Comparison of ENCODE assay signal across 12 cellular contexts in the genomic region with DNA sequence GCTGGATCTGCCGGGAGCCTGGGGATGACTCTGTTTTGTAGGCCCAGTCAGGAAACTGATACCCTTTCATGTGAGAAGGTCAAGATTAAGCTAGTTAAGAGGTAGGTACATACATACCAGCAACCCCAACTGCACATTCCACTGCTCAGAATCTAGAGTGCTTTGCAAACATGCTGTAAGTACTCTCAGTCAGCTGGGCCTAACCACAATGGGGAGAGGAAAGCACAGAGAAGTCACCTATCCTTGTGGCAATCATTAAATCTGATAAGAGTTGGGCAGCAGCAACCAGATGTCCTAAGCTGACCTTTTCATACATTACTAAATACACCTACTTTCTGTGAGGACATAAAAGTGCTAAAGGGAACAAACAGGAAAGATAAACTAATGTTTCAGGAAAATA. TPM values are rescaled to one million over a fixed set of nuclear protein-coding genes. Genes with fewer than 3 reads are reported as not detected.
DNase-seq lines count a peak whose midpoint lies in the region; ATAC-seq and TF ChIP-seq lines count a peak whose summit lies in the region.
"Had no signal": no experiment of that assay in that cellular context is flagged by ENCODE, and none has a peak within 500 bp of the region (broad histone marks: within the 10 kb centered on the region; RNA-seq: fewer than 3 reads in every experiment).

No MANE protein-coding gene starts in this region.

- DNase-seq in activated T-cell treated with anti-CD3 and anti-CD28 coated beads, Interleukin-2, amount 50 U/mL, for 72 hours: no peak
- DNase-seq in activated T-cell treated with anti-CD3 and anti-CD28 coated beads for 4 hours (no peak), left lobe of liver (ENCODE audit: low spot score) (no peak), suprapubic skin (ENCODE audit: low spot score in 2 of 2) (no peak), HEK293T (ENCODE audit: extremely low spot score) (no peak), hypothalamus (lab: John Stamatoyannopoulos, UW) (no peak)
- DNase-seq in activated T-helper 2 cell treated with anti-CD3 and anti-CD28 coated beads, Interferon-gamma antibody, Interleukin-2, Interleukin-4, amounts not matched to agents 10 μg/mL and 5 μg/mL and 100 μg/mL, durations not matched to agents 14 hours and 24 hours and 36 hours (ENCODE audit: low spot score): no peak
- DNase-seq: effector CD4-positive, alpha-beta T cell; spleen; WERI-Rb-1 had no signal

- peak overlapping the region; percentile 97 for H3K27ac Mint-ChIP-seq in activated T-cell treated with anti-CD3 and anti-CD28 coated beads, Interleukin-2, amount 50 U/mL, for 72 hours
- H3K27ac Mint-ChIP-seq in activated T-helper 2 cell treated with anti-CD3 and anti-CD28 coated beads, Interferon-gamma antibody, Interleukin-2, Interleukin-4, amounts not matched to agents 10 μg/mL and 5 μg/mL and 100 μg/mL, durations not matched to agents 14 hours and 24 hours and 36 hours: peak overlapping the region; percentile 70

- intact Hi-C loops in activated T-helper 2 cell treated with anti-CD3 and anti-CD28 coated beads, Interferon-gamma antibody, Interleukin-2, Interleukin-4, amounts not matched to agents 10 μg/mL and 5 μg/mL and 100 μg/mL, durations not matched to agents 14 hours and 24 hours and 36 hours (cut with micrococcal nuclease): loop anchor here (10.0 kb wide), 1 partner anchor 1869 kb away; a partner anchor contains a TSS

- 80% methylated on average over 1 of the region's 1 CpG for WGBS in suprapubic skin

- no peaks in the 10 kb centered on the region for H3K9me3 ChIP-seq in suprapubic skin
- H3K9me3 ChIP-seq: spleen had no signal

- H3K4me3 Mint-ChIP-seq in activated T-cell treated with anti-CD3 and anti-CD28 coated beads, Interleukin-2, amount 50 U/mL, for 72 hours: peak overlapping the region; percentile 96 to 98
- peak overlapping the region; percentile 98 for H3K4me3 Mint-ChIP-seq in activated T-helper 2 cell treated with anti-CD3 and anti-CD28 coated beads, Interferon-gamma antibody, Interleukin-2, Interleukin-4, amounts not matched to agents 10 μg/mL and 5 μg/mL and 100 μg/mL, durations not matched to agents 14 hours and 24 hours and 36 hours (ENCODE audit: low read depth)

- no peak for ATAC-seq in activated T-cell treated with anti-CD3 and anti-CD28 coated beads, Interleukin-2, amount 50 U/mL, for 72 hours (replicated peaks in 1 of 2)
- ATAC-seq in left lobe of liver (peak; percentile 26), HG03108 (IDR thresholded peaks at IDR 0.05; ENCODE audit: unreplicated experiment) (no peak)

- TF ChIP-seq EP300 in suprapubic skin (IDR thresholded peaks at IDR 0.05): no peak

- peaks cover 68% of the 10 kb centered on the region for H3K4me1 ChIP-seq in suprapubic skin

- TF ChIP-seq POLR2A in suprapubic skin (IDR thresholded peaks at IDR 0.05): no peak

- peaks cover 29 to 46% of the 10 kb centered on the region in 2 donors for H3K36me3 Mint-ChIP-seq in activated T-cell treated with anti-CD3 and anti-CD28 coated beads, Interleukin-2, amount 50 U/mL, for 72 hours (ENCODE audit: insufficient read depth in 2 of 2)
- peaks cover 72% of the 10 kb centered on the region for H3K36me3 Mint-ChIP-seq in activated T-helper 2 cell treated with anti-CD3 and anti-CD28 coated beads, Interferon-gamma antibody, Interleukin-2, Interleukin-4, amounts not matched to agents 10 μg/mL and 5 μg/mL and 100 μg/mL, durations not matched to agents 14 hours and 24 hours and 36 hours (ENCODE audit: low read depth)

- TF ChIP-seq CTCF in suprapubic skin (IDR thresholded peaks at IDR 0.05): no peak

- peak overlapping the region; percentile 17 for H3K4me3 ChIP-seq in suprapubic skin

- H3K36me3 ChIP-seq in suprapubic skin: peaks cover 44% of the 10 kb centered on the region

- no peak overlapping the region for H3K27ac ChIP-seq in suprapubic skin
- H3K27ac ChIP-seq: WERI-Rb-1 had no signal

- H3K4me1 Mint-ChIP-seq in activated T-cell treated with anti-CD3 and anti-CD28 coated beads, Interleukin-2, amount 50 U/mL, for 72 hours (ENCODE audit: low read depth): peaks cover 77% of the 10 kb centered on the region
- H3K4me1 Mint-ChIP-seq in activated T-helper 2 cell treated with anti-CD3 and anti-CD28 coated beads, Interferon-gamma antibody, Interleukin-2, Interleukin-4, amounts not matched to agents 10 μg/mL and 5 μg/mL and 100 μg/mL, durations not matched to agents 14 hours and 24 hours and 36 hours (ENCODE audit: low read depth): peaks cover 69% of the 10 kb centered on the region

- POLR2A ChIA-PET in HEK293T (lab: Yijun Ruan, JAX): no interaction called here

- CTCF ChIA-PET in HEK293T (lab: Yijun Ruan, JAX): interaction anchor here (1.2 to 2.6 kb wide), 2 partner anchors 22 to 45 kb away, joined by 3 to 12 read pairs; no protein-coding TSS in a partner anchor

- no peaks in the 10 kb centered on the region for H3K27me3 ChIP-seq in suprapubic skin
- H3K27me3 ChIP-seq: spleen had no signal

- H3K27me3 Mint-ChIP-seq in activated T-cell treated with anti-CD3 and anti-CD28 coated beads, Interleukin-2, amount 50 U/mL, for 72 hours (ENCODE audit: low read depth): no peaks in the 10 kb centered on the region
- H3K27me3 Mint-ChIP-seq in activated T-helper 2 cell treated with anti-CD3 and anti-CD28 coated beads, Interferon-gamma antibody, Interleukin-2, Interleukin-4, amounts not matched to agents 10 μg/mL and 5 μg/mL and 100 μg/mL, durations not matched to agents 14 hours and 24 hours and 36 hours (ENCODE audit: low read depth): no peaks in the 10 kb centered on the region

- no peaks in the 10 kb centered on the region for H3K9me3 Mint-ChIP-seq in activated T-cell treated with anti-CD3 and anti-CD28 coated beads, Interleukin-2, amount 50 U/mL, for 72 hours
- H3K9me3 Mint-ChIP-seq in activated T-helper 2 cell treated with anti-CD3 and anti-CD28 coated beads, Interferon-gamma antibody, Interleukin-2, Interleukin-4, amounts not matched to agents 10 μg/mL and 5 μg/mL and 100 μg/mL, durations not matched to agents 14 hours and 24 hours and 36 hours: no peaks in the 10 kb centered on the region
- H3K9me3 Mint-ChIP-seq: activated naive CD4-positive, alpha-beta T cell treated with anti-CD3 and anti-CD28 coated beads, Interleukin-2, amount 50 U/mL, for 72 hours had no signal

TF ChIP-seq in HEK293T, 16 proteins besides CTCF, POLR2A, EP300 and RAD21:
- no peak for TF ChIP-seq FOXK2 (IDR thresholded peaks at IDR 0.05)
- TF ChIP-seq ARNT (IDR thresholded peaks at IDR 0.05): no peak
- no peak for TF ChIP-seq TARDBP (IDR thresholded peaks at IDR 0.05)
- TF ChIP-seq CTBP1 (IDR thresholded peaks at IDR 0.05; ENCODE audit: borderline replicate concordance): no peak
- no peak for TF ChIP-seq LEF1 (IDR thresholded peaks at IDR 0.05; ENCODE audit: borderline replicate concordance)
- no peak for TF ChIP-seq L3MBTL2 (conservative IDR thresholded peaks at IDR 0.05)

RNA-seq across cellular contexts. Expression of a gene that starts 2.5 kb away (rescaled TPM):
- 10 to 100 TPM; 33.5 to 48.7 TPM for total RNA-seq in activated T-cell treated with anti-CD3 and anti-CD28 coated beads, Interleukin-2, amount 50 U/mL, for 72 hours
- total RNA-seq in activated T-helper 2 cell treated with anti-CD3 and anti-CD28 coated beads, Interferon-gamma antibody, Interleukin-2, Interleukin-4, amounts not matched to agents 10 μg/mL and 5 μg/mL and 100 μg/mL, durations not matched to agents 14 hours and 24 hours and 36 hours: 240 TPM in 2 replicates
- 6.0 TPM for total RNA-seq in left lobe of liver
- 10 to 100 TPM; 88.9 to 93.6 (median 90.9) TPM for total RNA-seq in suprapubic skin

RNA-seq across cellular contexts. Expression of a gene that starts 36.0 kb away (rescaled TPM):
- not detected for total RNA-seq in activated T-cell treated with anti-CD3 and anti-CD28 coated beads, Interleukin-2, amount 50 U/mL, for 72 hours
- total RNA-seq in activated T-helper 2 cell treated with anti-CD3 and anti-CD28 coated beads, Interferon-gamma antibody, Interleukin-2, Interleukin-4, amounts not matched to agents 10 μg/mL and 5 μg/mL and 100 μg/mL, durations not matched to agents 14 hours and 24 hours and 36 hours: not detected in 2 replicates
- total RNA-seq in left lobe of liver: not detected
- total RNA-seq in suprapubic skin: not detected
- total RNA-seq: activated naive CD4-positive, alpha-beta T cell treated with anti-CD3 and anti-CD28 coated beads, Interleukin-2, amount 50 U/mL, for 72 hours; spleen had no signal
